In genomic region chr2:206274434-206275273, GRCh38 we compare ENCODE assay signal across 8 cellular contexts. TPM values are rescaled to one million over a fixed set of nuclear protein-coding genes. Genes with fewer than 3 reads are reported as not detected.
A peak's percentile ranks its signal among the peaks of the same experiment; 100 is the strongest.
DNase-seq lines count a peak whose midpoint lies in the region; ATAC-seq and TF ChIP-seq lines count a peak whose summit lies in the region.

Gene ZDBF2, plus strand, starts transcription at chr2:206274663. Its CDS starts 7,187 bp downstream, at chr2:206281850.

- H3K9me3 ChIP-seq in right atrium auricular region, result no peaks in the 10 kb centered on the region

- no peak for TF ChIP-seq CTCF in right atrium auricular region (IDR thresholded peaks at IDR 0.05)

- H3K27ac ChIP-seq in angular gyrus (ENCODE audit: low read depth, low read length) (peak within 1 kb of the TSS; percentile 19), right atrium auricular region (peak within 1 kb of the TSS; percentile 76 to 81), rectal smooth muscle tissue (ENCODE audit: low read depth, low read length) (peak within 1 kb of the TSS; percentile 52)

- H3K9ac ChIP-seq in rectal smooth muscle tissue (ENCODE audit: low read length), result peak within 1 kb of the TSS; percentile 42

- no peaks in the 10 kb centered on the region for H3K36me3 ChIP-seq in right atrium auricular region
- H3K36me3 ChIP-seq in rectal smooth muscle tissue (ENCODE audit: control insufficient read depth, insufficient read depth, low read length), result no peaks in the 10 kb centered on the region

- H3K27me3 ChIP-seq in right atrium auricular region, result peaks cover 5 to 6% of the 10 kb centered on the region in 2 donors
- peaks cover 9% of the 10 kb centered on the region for H3K27me3 ChIP-seq in rectal smooth muscle tissue (ENCODE audit: control insufficient read depth, insufficient read depth, low read length)

- peak; percentile 70 for ATAC-seq in GM19372 (IDR thresholded peaks at IDR 0.05; ENCODE audit: low read depth, unreplicated experiment)
- ATAC-seq in HG03442 (IDR thresholded peaks at IDR 0.05; ENCODE audit: unreplicated experiment), result peak; percentile 78
- peak; percentile 80 for ATAC-seq in SK-N-SH treated with all-trans-retinoic acid at 6 μM for 48 hours

- H3K4me3 ChIP-seq in right atrium auricular region (peak within 1 kb of the TSS; percentile 68 to 76), rectal smooth muscle tissue (ENCODE audit: low read length) (peak within 1 kb of the TSS; percentile 62)

- DNase-seq in COLO829 (ENCODE audit: low spot score) (peak; percentile 45), right atrium auricular region (ENCODE audit: low spot score) (no peak), KG1 (lab: John Stamatoyannopoulos, UW) (no peak)

- peaks cover 0 to 5% of the 10 kb centered on the region in 2 donors for H3K4me1 ChIP-seq in right atrium auricular region
- H3K4me1 ChIP-seq in rectal smooth muscle tissue (ENCODE audit: control insufficient read depth, insufficient read depth, low read length), result no peaks in the 10 kb centered on the region

TF ChIP-seq in SK-N-SH treated with all-trans-retinoic acid at 6 μM for 48 hours, 23 proteins besides CTCF, POLR2A, EP300 and RAD21:
- TF ChIP-seq CSRNP3 (CRISPR knock-in tag; IDR thresholded peaks at IDR 0.05) (no peak), SNAI2 (CRISPR knock-in tag; IDR thresholded peaks at IDR 0.05) (no peak), ZFP3 (CRISPR knock-in tag; IDR thresholded peaks at IDR 0.05) (no peak), ISL1 (CRISPR knock-in tag; IDR thresholded peaks at IDR 0.05) (no peak)

RNA-seq across cellular contexts. Expression of gene ZDBF2, which starts in this region (rescaled TPM):
- 10 to 100 TPM in 1 of 2 donors, 1 to 10 TPM in 1; 7.2 to 10.6 TPM for total RNA-seq in right atrium auricular region

Comparison
In these comparisons a context has a peak if more than half of its experiments do, and no peak if none do; other contexts are left out.
1. H3K27ac ChIP-seq: peak in every context shown above with its lines; median percentile 78 in right atrium auricular region; 52 in rectal smooth muscle tissue; 19 in angular gyrus.